In the genomic region with DNA sequence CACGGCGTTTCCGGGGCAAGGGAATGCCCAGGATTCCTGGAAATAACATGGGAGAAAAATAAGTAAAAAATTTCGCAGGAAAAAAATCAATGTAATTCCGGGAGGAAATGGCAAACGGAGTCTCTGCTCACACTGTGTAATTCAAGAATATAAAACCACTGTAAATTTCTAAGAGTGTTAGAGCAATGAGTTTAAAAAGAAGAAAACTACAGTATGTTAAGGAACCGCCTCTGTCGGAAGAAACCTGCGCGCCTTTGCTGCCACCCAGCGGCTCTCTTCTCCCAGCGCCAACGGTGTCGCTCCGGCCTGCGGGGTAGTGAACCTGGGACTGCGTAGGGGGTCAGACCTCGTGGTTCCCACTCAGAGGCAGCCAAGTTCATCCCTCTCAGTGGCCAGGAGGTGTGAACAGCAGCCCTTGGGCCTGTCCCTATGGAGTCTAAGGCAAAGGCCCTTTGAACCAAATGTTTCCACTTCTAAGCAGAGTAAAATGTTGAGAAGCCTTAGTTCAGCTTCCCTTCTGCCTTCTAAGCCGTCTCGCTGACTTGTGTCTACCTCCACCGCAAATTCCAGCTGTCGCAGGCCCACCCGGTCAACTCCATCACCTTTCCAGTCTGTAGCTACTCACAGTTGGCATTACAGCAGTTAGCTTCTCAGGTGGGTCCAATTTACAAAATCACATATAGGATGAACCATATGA, we compare ENCODE assay signal across 8 cellular contexts.
DNase-seq lines count a peak whose midpoint lies in the region; TF ChIP-seq lines count a peak whose summit lies in the region.

No MANE protein-coding gene starts in this region.

- H3K36me3 ChIP-seq in HAP-1 (replicated peaks) (no peaks in the 10 kb centered on the region), neuron (ENCODE audit: insufficient read depth, low read length) (no peaks in the 10 kb centered on the region), subcutaneous abdominal adipose tissue (ENCODE audit: control insufficient read depth in 5 of 5, insufficient read depth in 5 of 5, low read length in 5 of 5) (no peaks in the 10 kb centered on the region)

- H3K4me3 ChIP-seq in HAP-1 (peak overlapping the region; percentile 57), foreskin fibroblast (ENCODE audit: low read depth in 1 of 2, low read length in 2 of 2) (peak overlapping the region; percentile 93 to 94), neuron (ENCODE audit: low read length) (peak overlapping the region; percentile 75), subcutaneous abdominal adipose tissue (ENCODE audit: low read depth in 1 of 5, low read length in 5 of 5) (peak overlapping the region; percentile 48 to 94 (median 88))

- peak; percentile 96 for TF ChIP-seq CTCF in foreskin fibroblast (IDR thresholded peaks at IDR 0.05; ENCODE audit: low read depth, low read length)

- DNase-seq in GF-D8 (lab: John Stamatoyannopoulos, UW) (peak; percentile 49), HAP-1 (ENCODE audit: low spot score in 2 of 2) (peak; percentile 70 to 88), LoVo (ENCODE audit: low spot score) (peak; percentile 87), SHP77 (lab: John Stamatoyannopoulos, UW) (peak; percentile 31 to 72), activated gamma-delta T cell treated with Interleukin-2 at 50 U/mL for 16 hours (peak; percentile 83), foreskin fibroblast (peak; percentile 61 to 91)

- peak overlapping the region; percentile 80 for H3K27ac ChIP-seq in subcutaneous abdominal adipose tissue (ENCODE audit: low read depth, low read length)

- H3K27me3 ChIP-seq in HAP-1 (ENCODE audit: low read depth) (no peaks in the 10 kb centered on the region), neuron (ENCODE audit: insufficient read depth, low read length) (no peaks in the 10 kb centered on the region), subcutaneous abdominal adipose tissue (ENCODE audit: control insufficient read depth in 5 of 5, insufficient read depth in 4 of 5, low read length in 5 of 5) (no peaks in the 10 kb centered on the region)

- H3K4me1 ChIP-seq in HAP-1 (peaks cover 6% of the 10 kb centered on the region), neuron (ENCODE audit: insufficient read depth, low read length) (peaks cover 12% of the 10 kb centered on the region), subcutaneous abdominal adipose tissue (ENCODE audit: control insufficient read depth in 5 of 5, insufficient read depth in 5 of 5, low read length in 5 of 5) (peaks cover 2 to 13% (median 10%) of the 10 kb centered on the region in 5 donors)

- peak overlapping the region; percentile 77 to 98 (median 94) for H3K9ac ChIP-seq in subcutaneous abdominal adipose tissue (ENCODE audit: low read length in 5 of 5)

- H2AFZ ChIP-seq in neuron (ENCODE audit: low read depth, low read length): peak overlapping the region; percentile 100

- in situ Hi-C loops in HAP-1 (cut with MboI; ENCODE audit: low sequenced_read_pairs): no loop called here

- no peaks in the 10 kb centered on the region for H3K9me3 ChIP-seq in HAP-1
- H3K9me3 ChIP-seq in neuron (ENCODE audit: low read length): no peaks in the 10 kb centered on the region
- no peaks in the 10 kb centered on the region for H3K9me3 ChIP-seq in subcutaneous abdominal adipose tissue (ENCODE audit: control insufficient read depth in 5 of 5, low read length in 5 of 5)

Comparison
In these comparisons a context has a peak if more than half of its experiments do, and no peak if none do; other contexts are left out.
1. Peak in every context shown above with its lines: DNase-seq, H3K4me3 ChIP-seq and H3K27ac ChIP-seq.